In genomic region chr10:97798958-97799565, GRCh38 we compare ENCODE assay signal across 29 cellular contexts. TPM values are rescaled to one million over a fixed set of nuclear protein-coding genes. Genes with fewer than 3 reads are reported as not detected.
DNase-seq lines count a peak whose midpoint lies in the region; ATAC-seq and TF ChIP-seq lines count a peak whose summit lies in the region.
"Had no signal": no experiment of that assay in that cellular context is flagged by ENCODE, and none has a peak within 500 bp of the region (broad histone marks: within the 10 kb centered on the region; RNA-seq: fewer than 3 reads in every experiment).

No MANE protein-coding gene starts in this region.

- peaks cover 17% of the 10 kb centered on the region for H3K27me3 ChIP-seq in foreskin keratinocyte
- H3K27me3 ChIP-seq: BLaER1 treated with 17β-estradiol and CSF1 and Interleukin-3, amounts not matched to agents 10 nM and 100 nM had no signal

- H3K4me3 Mint-ChIP-seq in stimulated activated naive CD8-positive, alpha-beta T cell treated with anti-CD3 and anti-CD28 coated beads, Interleukin-15, amount 100 ng/mL, for 72 hours = no peak overlapping the region
- H3K4me3 Mint-ChIP-seq in stimulated activated effector memory CD8-positive, alpha-beta T cell treated with anti-CD3 and anti-CD28 coated beads, Interleukin-12 subunit alpha, Interleukin-12 subunit beta, amount 100 ng/mL, for 72 hours = no peak overlapping the region
- H3K4me3 Mint-ChIP-seq: CD4-positive, alpha-beta T cell; IgD-negative memory B cell had no signal

- H3K9me3 Mint-ChIP-seq in stimulated activated naive CD8-positive, alpha-beta T cell treated with anti-CD3 and anti-CD28 coated beads, Interleukin-15, amount 100 ng/mL, for 72 hours = peaks cover 18 to 20% of the 10 kb centered on the region in 2 donors
- H3K9me3 Mint-ChIP-seq in stimulated activated effector memory CD8-positive, alpha-beta T cell treated with anti-CD3 and anti-CD28 coated beads, Interleukin-12 subunit alpha, Interleukin-12 subunit beta, amount 100 ng/mL, for 72 hours = peaks cover 9% of the 10 kb centered on the region
- H3K9me3 Mint-ChIP-seq: CD4-positive, alpha-beta T cell had no signal

- no peak overlapping the region for H3K27ac Mint-ChIP-seq in stimulated activated naive CD8-positive, alpha-beta T cell treated with anti-CD3 and anti-CD28 coated beads, Interleukin-15, amount 100 ng/mL, for 72 hours
- peak overlapping the region; percentile 29 for H3K27ac Mint-ChIP-seq in stimulated activated effector memory CD8-positive, alpha-beta T cell treated with anti-CD3 and anti-CD28 coated beads, Interleukin-12 subunit alpha, Interleukin-12 subunit beta, amount 100 ng/mL, for 72 hours
- H3K27ac Mint-ChIP-seq: CD4-positive, alpha-beta T cell; IgD-negative memory B cell had no signal

- H3K4me1 Mint-ChIP-seq in stimulated activated naive CD8-positive, alpha-beta T cell treated with anti-CD3 and anti-CD28 coated beads, Interleukin-15, amount 100 ng/mL, for 72 hours = peaks cover 25% of the 10 kb centered on the region
- peaks cover 16% of the 10 kb centered on the region for H3K4me1 Mint-ChIP-seq in stimulated activated effector memory CD8-positive, alpha-beta T cell treated with anti-CD3 and anti-CD28 coated beads, Interleukin-12 subunit alpha, Interleukin-12 subunit beta, amount 100 ng/mL, for 72 hours

- H3K27me3 Mint-ChIP-seq in stimulated activated naive CD8-positive, alpha-beta T cell treated with anti-CD3 and anti-CD28 coated beads, Interleukin-15, amount 100 ng/mL, for 72 hours = no peaks in the 10 kb centered on the region
- H3K27me3 Mint-ChIP-seq: CD4-positive, alpha-beta T cell had no signal

- no peaks in the 10 kb centered on the region for H3K4me1 ChIP-seq in foreskin keratinocyte
- H3K4me1 ChIP-seq: A549, HAP-1 had no signal

- DNase-seq in stimulated activated naive CD8-positive, alpha-beta T cell treated with anti-CD3 and anti-CD28 coated beads, Interleukin-15, Interleukin-2, amounts not matched to agents 100 U/mL and 50 U/mL, for 24 hours = no peak
- DNase-seq in stimulated activated naive CD8-positive, alpha-beta T cell treated with anti-CD3 and anti-CD28 coated beads, Interleukin-15, amount 100 ng/mL, for 72 hours = no peak
- DNase-seq in SW480 (ENCODE audit: low spot score) (peak; percentile 60), foreskin keratinocyte (peak in 1 of 2 donors; percentile 21), NCI-H1694 (lab: John Stamatoyannopoulos, UW) (no peak)
- no peak for DNase-seq in stimulated activated effector memory CD8-positive, alpha-beta T cell treated with anti-CD3 and anti-CD28 coated beads, Interleukin-12 subunit alpha, Interleukin-12 subunit beta, amount 100 ng/mL, for 72 hours (ENCODE audit: low spot score in 2 of 2)
- DNase-seq: AML-193; CD4-positive, alpha-beta T cell; COR-L47; DMS53; GOT3; NCI-H1092; NCI-H1417 treated with DMSO at 0.1 percent for 48 hours; NCI-H187; NCI-H2081 treated with DMSO at 0.1 percent for 48 hours; NCI-H2171; NCI-H226; NCI-H510A treated with DMSO at 0.1 percent for 48 hours; NK-92 treated with Interleukin-12 subunit alpha and Interleukin-12 subunit beta, amount 100 ng/mL, for 24 hours; SHP77 had no signal

- TF ChIP-seq CTCF in foreskin keratinocyte (conservative IDR thresholded peaks at IDR 0.05) = no peak

- no peaks in the 10 kb centered on the region for H3K36me3 Mint-ChIP-seq in stimulated activated effector memory CD8-positive, alpha-beta T cell treated with anti-CD3 and anti-CD28 coated beads, Interleukin-12 subunit alpha, Interleukin-12 subunit beta, amount 100 ng/mL, for 72 hours

- ATAC-seq in stimulated activated naive CD8-positive, alpha-beta T cell treated with anti-CD3 and anti-CD28 coated beads, Interleukin-15, Interleukin-2, amounts not matched to agents 100 U/mL and 50 U/mL, for 24 hours = peak; percentile 23
- no peak for ATAC-seq in stimulated activated naive CD8-positive, alpha-beta T cell treated with anti-CD3 and anti-CD28 coated beads, Interleukin-15, amount 100 ng/mL, for 72 hours
- ATAC-seq in foreskin keratinocyte (peak; percentile 36), GM21367 (IDR thresholded peaks at IDR 0.05; ENCODE audit: unreplicated experiment) (no peak), GM18873 (IDR thresholded peaks at IDR 0.05; ENCODE audit: low FRiP score, unreplicated experiment) (no peak)
- ATAC-seq in stimulated activated effector memory CD8-positive, alpha-beta T cell treated with anti-CD3 and anti-CD28 coated beads, Interleukin-12 subunit alpha, Interleukin-12 subunit beta, amount 100 ng/mL, for 72 hours = no peak
- ATAC-seq: A549 had no signal

- no peak overlapping the region for H3K27ac ChIP-seq in foreskin keratinocyte
- H3K27ac ChIP-seq: A549; BLaER1 treated with 17β-estradiol and CSF1 and Interleukin-3, amounts not matched to agents 10 nM and 100 nM; HL-60; PC-9; RWPE1 had no signal

RNA-seq across cellular contexts. Expression of gene SFRP5, which starts 27.3 kb away (rescaled TPM):
- not detected in 2 replicates for total RNA-seq in foreskin keratinocyte
- 0.02 TPM in 1 of 2 replicates, not detected in the other for polyA plus RNA-seq in foreskin keratinocyte
- total RNA-seq: CD4-positive, alpha-beta T cell; PC-9 had no signal
- polyA plus RNA-seq: IgD-negative memory B cell had no signal

RNA-seq across cellular contexts. Expression of gene GOLGA7B, which starts 50.6 kb away (rescaled TPM):
- 0.63 and 0.68 TPM in 2 replicates for total RNA-seq in foreskin keratinocyte
- 0.66 and 0.90 TPM in 2 replicates for polyA plus RNA-seq in foreskin keratinocyte
- polyA plus RNA-seq: IgD-negative memory B cell had no signal

Comparison
In these comparisons a context has a peak if more than half of its experiments do, and no peak if none do; other contexts are left out.
1. ATAC-seq: peak in stimulated activated naive CD8-positive, alpha-beta T cell treated with anti-CD3 and anti-CD28 coated beads, Interleukin-15, Interleukin-2, amounts not matched to agents 100 U/mL and 50 U/mL, for 24 hours (single experiment) and foreskin keratinocyte (single experiment); none in stimulated activated naive CD8-positive, alpha-beta T cell treated with anti-CD3 and anti-CD28 coated beads, Interleukin-15, amount 100 ng/mL, for 72 hours (single experiment), stimulated activated effector memory CD8-positive, alpha-beta T cell treated with anti-CD3 and anti-CD28 coated beads, Interleukin-12 subunit alpha, Interleukin-12 subunit beta, amount 100 ng/mL, for 72 hours (single experiment), GM21367 (single experiment) and GM18873 (single experiment).